ENCODE assay signal across 20 cellular contexts in the genomic region with DNA sequence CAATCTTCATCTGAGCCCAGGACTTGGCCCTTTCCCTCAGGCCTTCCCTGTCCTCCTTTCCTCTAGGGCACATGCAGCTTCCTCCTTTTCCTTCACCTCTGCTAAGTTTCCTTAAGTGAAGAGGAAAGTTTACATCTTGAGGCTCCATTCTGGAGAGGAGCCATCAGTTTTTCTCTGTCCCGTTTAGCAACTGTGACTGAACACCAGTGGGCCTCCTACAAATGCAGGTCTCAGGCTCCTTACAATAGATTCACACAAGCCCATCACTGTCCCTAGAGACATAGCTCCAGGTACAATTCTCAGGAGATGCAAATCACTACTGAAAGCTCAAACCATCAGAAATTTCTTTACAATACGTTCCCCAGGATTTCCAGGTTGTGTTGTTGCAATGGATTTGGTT. TPM values are rescaled to one million over a fixed set of nuclear protein-coding genes. Genes with fewer than 3 reads are reported as not detected.
DNase-seq lines count a peak whose midpoint lies in the region; ATAC-seq, FAIRE-seq and TF ChIP-seq lines count a peak whose summit lies in the region.
"Had no signal": no experiment of that assay in that cellular context is flagged by ENCODE, and none has a peak within 500 bp of the region (broad histone marks: within the 10 kb centered on the region; RNA-seq: fewer than 3 reads in every experiment).

No MANE protein-coding gene starts in this region.

- no TSS peak for BruUV-seq in MCF 10A (replicated peaks; lab: Mats Ljungman, UMichigan)

- DNase-seq in GM23248 = peak; percentile 27
- DNase-seq in MCF 10A (ENCODE audit: unreplicated experiment) = no peak
- DNase-seq in keratinocyte (ENCODE audit: low read depth, low spot score) = no peak
- DNase-seq in smooth muscle cell (lab: John Stamatoyannopoulos, UW; ENCODE audit: unreplicated experiment) = no peak
- no peak for DNase-seq in SW480 (ENCODE audit: low spot score)
- DNase-seq in Karpas-422 = no peak
- no peak for DNase-seq in activated CD4-positive, alpha-beta T cell treated with anti-CD3 and anti-CD28 coated beads for 4 hours
- DNase-seq: activated B cell treated with CpG ODN at 0.5 μM for 24 hours; activated effector memory CD4-positive, alpha-beta T cell treated with anti-CD3 and anti-CD28 coated beads, Interleukin-2, amount 50 U/mL, for 16 hours; anterior cingulate cortex; erythroblast; KBM-7; NCI-H1105; RPMI8226; stimulated activated CD4-positive, alpha-beta T cell treated with anti-CD3 and anti-CD28 coated beads, Interleukin-15, amount 100 ng/mL, for 24 hours had no signal

- H2AFZ ChIP-seq in GM23248 (peak overlapping the region; percentile 25), keratinocyte (ENCODE audit: control insufficient read depth, low read length) (no peak overlapping the region), smooth muscle cell (ENCODE audit: low read depth) (no peak overlapping the region), Karpas-422 (ENCODE audit: low read length) (no peak overlapping the region)

- H3K4me3 ChIP-seq in GM23248 (no peak overlapping the region), keratinocyte (ENCODE audit: control insufficient read depth in 2 of 3, extremely low read depth in 1 of 3, insufficient read depth in 2 of 3, low read depth in 1 of 3, low read length in 3 of 3) (no peak overlapping the region), smooth muscle cell (no peak overlapping the region), Karpas-422 (ENCODE audit: low read length) (no peak overlapping the region)

- peak overlapping the region; percentile 90 for H3K27ac Mint-ChIP-seq in MCF 10A (ENCODE audit: low read depth, unreplicated experiment)
- H3K27ac Mint-ChIP-seq: activated B cell treated with CpG ODN at 0.5 μM for 24 hours; progenitor cell of endocrine pancreas; stimulated activated naive CD8-positive, alpha-beta T cell treated with anti-CD3 and anti-CD28 coated beads, Interleukin-15, Interleukin-2, amounts not matched to agents 100 ng/mL and 50 ng/mL, for 24 hours had no signal

- POLR2A ChIA-PET in MCF 10A (lab: Yijun Ruan, JAX) = interaction anchor here (1.3 to 4.6 kb wide), 5 partner anchors 14 to 137 kb away, joined by 4 to 32 read pairs (median 5); a partner anchor contains a TSS

- no peak overlapping the region for H3K4me3 Mint-ChIP-seq in MCF 10A (ENCODE audit: unreplicated experiment)
- H3K4me3 Mint-ChIP-seq: activated B cell treated with CpG ODN at 0.5 μM for 24 hours; stimulated activated naive CD8-positive, alpha-beta T cell treated with anti-CD3 and anti-CD28 coated beads, Interleukin-15, Interleukin-2, amounts not matched to agents 100 ng/mL and 50 ng/mL, for 24 hours had no signal

- WGBS in GM23248 (ENCODE audit: low coverage in 1 of 2, low lambda C conversion rate in 2 of 2, missing lambda C conversion rate in 2 of 2), 2 experiments = 50 to 51% methylated on average over 2 of the region's 2 CpGs
- 78% methylated on average over 2 of the region's 2 CpGs for WGBS in smooth muscle cell (ENCODE audit: low lambda C conversion rate)

- H3K9ac ChIP-seq in GM23248 (no peak overlapping the region), keratinocyte (ENCODE audit: control insufficient read depth, extremely low read depth, insufficient read depth, low read length) (peak overlapping the region; percentile 28), smooth muscle cell (ENCODE audit: low read depth) (peak overlapping the region; percentile 36), Karpas-422 (ENCODE audit: low read length) (no peak overlapping the region)

- no peaks in the 10 kb centered on the region for H3K27me3 Mint-ChIP-seq in MCF 10A (ENCODE audit: insufficient read depth, unreplicated experiment)
- H3K27me3 Mint-ChIP-seq: activated B cell treated with CpG ODN at 0.5 μM for 24 hours, progenitor cell of endocrine pancreas had no signal

- ATAC-seq in GM21390 (IDR thresholded peaks at IDR 0.05; ENCODE audit: unreplicated experiment) = no peak

- H3F3A ChIP-seq in GM23248 (ENCODE audit: insufficient read depth) (peaks cover 24% of the 10 kb centered on the region), smooth muscle cell (ENCODE audit: low read depth) (peaks cover 5% of the 10 kb centered on the region)

- H3K9me3 ChIP-seq in GM23248 (ENCODE audit: low read depth) (no peaks in the 10 kb centered on the region), keratinocyte (ENCODE audit: control insufficient read depth, low read depth, low read length) (peaks cover 2% of the 10 kb centered on the region), smooth muscle cell (replicated peaks; ENCODE audit: low read depth) (no peaks in the 10 kb centered on the region), Karpas-422 (ENCODE audit: low read length) (no peaks in the 10 kb centered on the region)

- no peaks in the 10 kb centered on the region for H3K9me1 ChIP-seq in keratinocyte (ENCODE audit: control insufficient read depth, extremely low read depth, insufficient read depth, low read length)

- CTCF ChIA-PET in MCF 10A (lab: Yijun Ruan, JAX) = interaction anchor here (1.0 to 1.3 kb wide), 2 partner anchors 26 to 51 kb away, joined by 3 to 4 read pairs; a partner anchor contains a TSS

- H3K4me1 ChIP-seq in GM23248 (ENCODE audit: insufficient read depth) = peaks cover 36% of the 10 kb centered on the region
- H3K4me1 ChIP-seq in keratinocyte (ENCODE audit: control insufficient read depth, extremely low read depth, insufficient read depth, low read length) = peaks cover 57% of the 10 kb centered on the region
- peaks cover 24% of the 10 kb centered on the region for H3K4me1 ChIP-seq in smooth muscle cell (ENCODE audit: low read depth)
- no peaks in the 10 kb centered on the region for H3K4me1 ChIP-seq in Karpas-422 (ENCODE audit: low read length)

- TF ChIP-seq CTCF in MCF 10A (IDR thresholded peaks at IDR 0.05; ENCODE audit: unreplicated experiment) = no peak
- TF ChIP-seq CTCF in keratinocyte (optimal IDR thresholded peaks at IDR 0.05 in 1 of 3, IDR thresholded peaks at IDR 0.05 in 1 of 3, conservative IDR thresholded peaks at IDR 0.05 in 1 of 3; ENCODE audit: extremely low read depth in 1 of 3, insufficient read depth in 2 of 3, low read length in 3 of 3) = no peak
- no peak for TF ChIP-seq CTCF in smooth muscle cell (IDR thresholded peaks at IDR 0.05; ENCODE audit: borderline replicate concordance, insufficient read depth, poor library complexity, severe bottlenecking)

- H3K4me2 ChIP-seq in GM23248 (ENCODE audit: unreplicated experiment) = peak overlapping the region; percentile 49
- H3K4me2 ChIP-seq in keratinocyte (ENCODE audit: control insufficient read depth, extremely low read depth, insufficient read depth, low read depth, low read length) = peak overlapping the region; percentile 19
- H3K4me2 ChIP-seq in smooth muscle cell = peak overlapping the region; percentile 56
- H3K4me2 ChIP-seq in Karpas-422 (ENCODE audit: low read depth, low read length, poor library complexity, severe bottlenecking) = no peak overlapping the region

- no peak for FAIRE-seq in keratinocyte (lab: Jason Lieb, UNC)

- H3K9me2 ChIP-seq in GM23248 (ENCODE audit: insufficient read depth) (no peaks in the 10 kb centered on the region), Karpas-422 (replicated peaks; ENCODE audit: insufficient read depth, low read length) (no peaks in the 10 kb centered on the region)

- H3K4me1 Mint-ChIP-seq in MCF 10A (ENCODE audit: insufficient read depth, unreplicated experiment) = peaks cover 48% of the 10 kb centered on the region

- H3K27me3 ChIP-seq in GM23248 (replicated peaks; ENCODE audit: insufficient read depth) (no peaks in the 10 kb centered on the region), keratinocyte (ENCODE audit: control insufficient read depth, extremely low read depth, insufficient read depth, low read length) (no peaks in the 10 kb centered on the region), smooth muscle cell (ENCODE audit: low read depth) (no peaks in the 10 kb centered on the region), Karpas-422 (ENCODE audit: low read length) (no peaks in the 10 kb centered on the region)

- peak overlapping the region; percentile 72 for H3K27ac ChIP-seq in GM23248
- peak overlapping the region; percentile 100 for H3K27ac ChIP-seq in keratinocyte (ENCODE audit: control insufficient read depth, insufficient read depth, low read length)
- H3K27ac ChIP-seq in smooth muscle cell (ENCODE audit: low read depth) = peak overlapping the region; percentile 91
- no peak overlapping the region for H3K27ac ChIP-seq in Karpas-422 (ENCODE audit: low read length)
- H3K27ac ChIP-seq: HL-60 had no signal

- in situ Hi-C loops in GM23248 (cut with MboI) = no loop called here

- no peaks in the 10 kb centered on the region for H3K9me3 Mint-ChIP-seq in MCF 10A (ENCODE audit: unreplicated experiment)

- H3K79me2 ChIP-seq in GM23248 (ENCODE audit: insufficient read depth) (no peaks in the 10 kb centered on the region), keratinocyte (ENCODE audit: control insufficient read depth, insufficient read depth, low read length) (no peaks in the 10 kb centered on the region), smooth muscle cell (ENCODE audit: low read depth) (no peaks in the 10 kb centered on the region), Karpas-422 (ENCODE audit: low read length) (no peaks in the 10 kb centered on the region)

- dilution Hi-C loops in keratinocyte (cut with MboI; ENCODE audit: extremely low pct_ligation_motif_present, low sequenced_read_pairs) = no loop called here

- intact Hi-C loops in MCF 10A (cut with micrococcal nuclease) = no loop called here

- H4K20me1 ChIP-seq in GM23248 (ENCODE audit: insufficient read depth) = no peaks in the 10 kb centered on the region
- no peaks in the 10 kb centered on the region for H4K20me1 ChIP-seq in keratinocyte (ENCODE audit: control insufficient read depth, extremely low read depth, insufficient read depth, low read length)
- H4K20me1 ChIP-seq in smooth muscle cell (ENCODE audit: low read depth) = no peaks in the 10 kb centered on the region
- H4K20me1 ChIP-seq in Karpas-422 (ENCODE audit: insufficient read depth, low read depth, low read length) = no peaks in the 10 kb centered on the region

- peaks cover 4% of the 10 kb centered on the region for H3K36me3 Mint-ChIP-seq in MCF 10A (ENCODE audit: insufficient read depth, unreplicated experiment)

- no peaks in the 10 kb centered on the region for H3K36me3 ChIP-seq in GM23248 (ENCODE audit: low read depth)
- H3K36me3 ChIP-seq in keratinocyte (ENCODE audit: control insufficient read depth in 2 of 2, extremely low read depth in 1 of 2, insufficient read depth in 2 of 2, low read length in 2 of 2) = no peaks in the 10 kb centered on the region
- no peaks in the 10 kb centered on the region for H3K36me3 ChIP-seq in smooth muscle cell (ENCODE audit: low read depth)
- H3K36me3 ChIP-seq in Karpas-422 (ENCODE audit: insufficient read depth, low read length) = no peaks in the 10 kb centered on the region

RNA-seq across cellular contexts. Expression of a gene that starts 23.3 kb away (rescaled TPM):
- total RNA-seq in GM23248 (2014; rRNA removed; shearing (Covaris generic)) = not detected in 2 replicates
- polyA plus RNA-seq in GM23248 (2016; fragmentation: Nextera tagmentation; extraction: Ambion mirVana) (not detected in 2 replicates), keratinocyte (not detected in 3 replicates), smooth muscle cell (not detected in 2 replicates)
- total RNA-seq in MCF 10A (2022) (not detected in 2 replicates), smooth muscle cell (not detected in 2 replicates)
- polyA plus RNA-seq in keratinocyte (2011; ENCODE audit: low read depth) = not detected
- not detected in 2 replicates for polyA plus RNA-seq in keratinocyte (2011; cell fraction: cytosol; rRNA removed)
- polyA plus RNA-seq in keratinocyte (2011; cell fraction: nucleus; rRNA removed) = not detected in 2 replicates
- polyA plus RNA-seq in keratinocyte (2012; ENCODE audit: low replicate concordance) = not detected in 2 replicates
- not detected in 3 replicates for polyA minus RNA-seq in keratinocyte
- polyA minus RNA-seq in keratinocyte (2011; cell fraction: cytosol; rRNA and poly(A)+ RNA removed) = not detected
- polyA minus RNA-seq in keratinocyte (2011; cell fraction: nucleus; rRNA and poly(A)+ RNA removed) = not detected in 2 replicates
- not detected in 2 replicates for total RNA-seq in Karpas-422 (2014; rRNA removed; shearing (Covaris generic); ENCODE audit: low replicate concordance)
- total RNA-seq: activated B cell treated with CpG ODN at 0.5 μM for 24 hours; progenitor cell of endocrine pancreas; T-helper 1 cell treated with Interleukin-12 subunit alpha and Interleukin-12 subunit beta and Interleukin-4 antibody, amounts not matched to agents 30 ng/mL and 1 ng/mL, for 36 hours had no signal

RNA-seq across cellular contexts. Expression of a gene that starts 50.8 kb away (rescaled TPM):
- total RNA-seq in GM23248 (2014; rRNA removed; shearing (Covaris generic)) = 35.5 and 35.9 TPM in 2 replicates
- polyA plus RNA-seq in GM23248 (2016; fragmentation: Nextera tagmentation; extraction: Ambion mirVana) = 46.9 and 48.6 TPM in 2 replicates
- total RNA-seq in MCF 10A (2022) = 28.4 and 41.8 TPM in 2 replicates
- polyA plus RNA-seq in keratinocyte = 27.8 to 59.1 TPM (median 45.2 TPM) in 3 replicates
- 56.1 TPM for polyA plus RNA-seq in keratinocyte (2011; ENCODE audit: low read depth)
- polyA plus RNA-seq in keratinocyte (2011; cell fraction: cytosol; rRNA removed) = 26.5 and 45.6 TPM in 2 replicates
- 13.4 and 21.0 TPM in 2 replicates for polyA plus RNA-seq in keratinocyte (2011; cell fraction: nucleus; rRNA removed)
- polyA plus RNA-seq in keratinocyte (2012; ENCODE audit: low replicate concordance) = 34.4 and 54.8 TPM in 2 replicates
- 9.1 to 40.1 TPM (median 34.0 TPM) in 3 replicates for polyA minus RNA-seq in keratinocyte
- polyA minus RNA-seq in keratinocyte (2011; cell fraction: cytosol; rRNA and poly(A)+ RNA removed) = 28.4 TPM
- polyA minus RNA-seq in keratinocyte (2011; cell fraction: nucleus; rRNA and poly(A)+ RNA removed) = 8.3 and 14.4 TPM in 2 replicates
- total RNA-seq in smooth muscle cell = 24.4 and 26.6 TPM in 2 replicates
- 16.2 and 26.1 TPM in 2 replicates for polyA plus RNA-seq in smooth muscle cell
- 10.5 and 12.2 TPM in 2 replicates for total RNA-seq in Karpas-422 (2014; rRNA removed; shearing (Covaris generic); ENCODE audit: low replicate concordance)

Comparison
In these comparisons a context has a peak if more than half of its experiments do, and no peak if none do; other contexts are left out.
1. H3K9ac ChIP-seq: peak in keratinocyte (single experiment) and smooth muscle cell (single experiment); none in GM23248 (single experiment) and Karpas-422 (single experiment).